Comparison of ENCODE assay signal across 15 cellular contexts in the genomic region with DNA sequence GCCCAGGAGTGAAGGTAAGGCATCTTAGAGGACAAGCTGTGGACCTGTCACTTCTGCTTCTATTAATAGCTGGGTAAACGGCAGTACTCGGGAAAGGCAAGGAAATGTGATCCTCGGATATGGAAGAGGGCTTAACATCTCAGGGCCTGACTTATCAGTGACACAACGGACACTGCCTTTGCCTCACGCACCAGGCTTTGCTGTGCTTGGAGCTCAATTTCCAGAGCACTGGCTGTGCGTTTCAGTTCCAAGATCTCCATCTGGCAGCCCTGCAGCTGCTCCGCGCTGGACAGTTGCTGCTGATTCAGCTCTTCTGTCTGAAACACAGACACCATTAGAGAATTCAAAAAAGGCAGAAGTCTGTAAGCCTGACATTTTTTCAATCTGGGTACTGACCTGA. TPM values are rescaled to one million over a fixed set of nuclear protein-coding genes. Genes with fewer than 3 reads are reported as not detected.
DNase-seq lines count a peak whose midpoint lies in the region; ATAC-seq, FAIRE-seq and TF ChIP-seq lines count a peak whose summit lies in the region.
"Had no signal": no experiment of that assay in that cellular context is flagged by ENCODE, and none has a peak within 500 bp of the region (broad histone marks: within the 10 kb centered on the region; RNA-seq: fewer than 3 reads in every experiment).

No MANE protein-coding gene starts in this region.

- H3K9me3 ChIP-seq in kidney (ENCODE audit: control insufficient read depth in 1 of 2, low read length in 2 of 2), result no peaks in the 10 kb centered on the region
- H3K9me3 ChIP-seq: BLaER1 treated with 17β-estradiol and CSF1 and Interleukin-3, amounts not matched to agents 10 nM and 100 nM; gastroesophageal sphincter had no signal

- FAIRE-seq in kidney (lab: Jason Lieb, UNC), result no peak

- H3K4me3 ChIP-seq in kidney (ENCODE audit: low read length in 2 of 2), result no peak overlapping the region
- H3K4me3 ChIP-seq: BLaER1 treated with 17β-estradiol and CSF1 and Interleukin-3, amounts not matched to agents 10 nM and 100 nM; gastroesophageal sphincter had no signal

- ATAC-seq in HG02763 (IDR thresholded peaks at IDR 0.05; ENCODE audit: unreplicated experiment), result no peak
- ATAC-seq: gastroesophageal sphincter had no signal

- H3K27ac ChIP-seq in kidney (ENCODE audit: low read depth in 2 of 2, low read length in 2 of 2), result no peak overlapping the region
- H3K27ac ChIP-seq: BLaER1 treated with 17β-estradiol and CSF1 and Interleukin-3, amounts not matched to agents 10 nM and 100 nM; gastroesophageal sphincter had no signal

- no peaks in the 10 kb centered on the region for H3K36me3 ChIP-seq in kidney (ENCODE audit: control insufficient read depth in 1 of 2, insufficient read depth in 2 of 2, low read length in 2 of 2)
- H3K36me3 ChIP-seq: BLaER1 treated with 17β-estradiol and CSF1 and Interleukin-3, amounts not matched to agents 10 nM and 100 nM; gastroesophageal sphincter had no signal

- intact Hi-C loops in kidney (cut with DNase I), result no loop called here

- no peak overlapping the region for H3K9ac ChIP-seq in kidney (ENCODE audit: low read length in 2 of 2)
- H3K9ac ChIP-seq: BLaER1 treated with 17β-estradiol and CSF1 and Interleukin-3, amounts not matched to agents 10 nM and 100 nM had no signal

- no peaks in the 10 kb centered on the region for H3K4me1 ChIP-seq in kidney (ENCODE audit: control insufficient read depth in 1 of 2, insufficient read depth in 1 of 2, low read depth in 1 of 2, low read length in 2 of 2)
- H3K4me1 ChIP-seq: BLaER1 treated with 17β-estradiol and CSF1 and Interleukin-3, amounts not matched to agents 10 nM and 100 nM had no signal

- DNase-seq in AG08395 (ENCODE audit: low spot score), result peak; percentile 70
- DNase-seq in SK-N-DZ (ENCODE audit: low spot score), result peak; percentile 12
- peak; percentile 69 for DNase-seq in kidney
- no peak for DNase-seq in NAMALWA (ENCODE audit: low spot score)
- no peak for DNase-seq in SW480 (ENCODE audit: low spot score)
- DNase-seq: KG1; NCI-H748 treated with DMSO at 0.1 percent for 48 hours; stimulated activated CD4-positive, alpha-beta T cell treated with anti-CD3 and anti-CD28 coated beads, Interleukin-2, amount 100 ng/mL, for 48 hours had no signal

- no peak for TF ChIP-seq CTCF in kidney (IDR thresholded peaks at IDR 0.05; ENCODE audit: borderline replicate concordance, extremely low read depth, insufficient read depth)

RNA-seq across cellular contexts. Expression of a gene that starts 3.5 kb away (rescaled TPM):
- 0.67 and 3.9 TPM in 2 replicates for polyA plus RNA-seq in SK-N-DZ (2014; cell fraction: cytosol; rRNA removed)
- polyA plus RNA-seq in SK-N-DZ (2014; cell fraction: nucleus; rRNA removed), result 1.2 and 1.7 TPM in 2 replicates
- total RNA-seq in kidney, result not detected
- polyA plus RNA-seq in kidney (ENCODE audit: insufficient read depth, low read depth, low replicate concordance), result not detected
- total RNA-seq: cardiac septum; gastroesophageal sphincter; T-helper 1 cell treated with Interleukin-12 subunit alpha and Interleukin-12 subunit beta and Interleukin-4 antibody, amounts not matched to agents 30 ng/mL and 1 ng/mL, for 36 hours; temporal lobe had no signal

RNA-seq across cellular contexts. Expression of a gene that starts 13.4 kb away (rescaled TPM):
- not detected in 2 replicates for polyA plus RNA-seq in SK-N-DZ (2014; cell fraction: cytosol; rRNA removed)
- polyA plus RNA-seq in SK-N-DZ (2014; cell fraction: nucleus; rRNA removed), result not detected in 2 replicates
- total RNA-seq in kidney, result not detected
- polyA plus RNA-seq in kidney (ENCODE audit: insufficient read depth, low read depth, low replicate concordance), result not detected
- total RNA-seq: cardiac septum; gastroesophageal sphincter; T-helper 1 cell treated with Interleukin-12 subunit alpha and Interleukin-12 subunit beta and Interleukin-4 antibody, amounts not matched to agents 30 ng/mL and 1 ng/mL, for 36 hours; temporal lobe had no signal

RNA-seq across cellular contexts. Expression of a gene that starts 13.8 kb away (rescaled TPM):
- not detected in 2 replicates for polyA plus RNA-seq in SK-N-DZ (2014; cell fraction: cytosol; rRNA removed)
- not detected in 2 replicates for polyA plus RNA-seq in SK-N-DZ (2014; cell fraction: nucleus; rRNA removed)
- not detected for total RNA-seq in kidney
- not detected for polyA plus RNA-seq in kidney (ENCODE audit: insufficient read depth, low read depth, low replicate concordance)
- total RNA-seq: cardiac septum; gastroesophageal sphincter; mononuclear cell; T-helper 1 cell treated with Interleukin-12 subunit alpha and Interleukin-12 subunit beta and Interleukin-4 antibody, amounts not matched to agents 30 ng/mL and 1 ng/mL, for 36 hours; temporal lobe had no signal

RNA-seq across cellular contexts. Expression of a gene that starts 19.1 kb away (rescaled TPM):
- not detected in 2 replicates for polyA plus RNA-seq in SK-N-DZ (2014; cell fraction: cytosol; rRNA removed)
- polyA plus RNA-seq in SK-N-DZ (2014; cell fraction: nucleus; rRNA removed), result not detected in 2 replicates
- total RNA-seq in kidney, result not detected
- polyA plus RNA-seq in kidney (ENCODE audit: insufficient read depth, low read depth, low replicate concordance), result not detected
- total RNA-seq: cardiac septum; gastroesophageal sphincter; mononuclear cell; T-helper 1 cell treated with Interleukin-12 subunit alpha and Interleukin-12 subunit beta and Interleukin-4 antibody, amounts not matched to agents 30 ng/mL and 1 ng/mL, for 36 hours; temporal lobe had no signal

RNA-seq across cellular contexts. Expression of a gene that starts 28.3 kb away (rescaled TPM):
- not detected in 2 replicates for polyA plus RNA-seq in SK-N-DZ (2014; cell fraction: cytosol; rRNA removed)
- polyA plus RNA-seq in SK-N-DZ (2014; cell fraction: nucleus; rRNA removed), result not detected in 2 replicates
- total RNA-seq in kidney, result not detected
- not detected for polyA plus RNA-seq in kidney (ENCODE audit: insufficient read depth, low read depth, low replicate concordance)
- total RNA-seq: cardiac septum; gastroesophageal sphincter; mononuclear cell; T-helper 1 cell treated with Interleukin-12 subunit alpha and Interleukin-12 subunit beta and Interleukin-4 antibody, amounts not matched to agents 30 ng/mL and 1 ng/mL, for 36 hours; temporal lobe had no signal

Comparison
In these comparisons a context has a peak if more than half of its experiments do, and no peak if none do; other contexts are left out.
1. DNase-seq: peak in AG08395 (single experiment), SK-N-DZ (single experiment) and kidney (single experiment); none in NAMALWA (single experiment) and SW480 (single experiment).